In genomic region chr3:196219194-196219969, GRCh38 we compare ENCODE assay signal across 8 cellular contexts. TPM values are rescaled to one million over a fixed set of nuclear protein-coding genes. Genes with fewer than 3 reads are reported as not detected.
A peak's percentile ranks its signal among the peaks of the same experiment; 100 is the strongest.
DNase-seq lines count a peak whose midpoint lies in the region; TF ChIP-seq lines count a peak whose summit lies in the region.

No MANE protein-coding gene starts in this region.

- TF ChIP-seq CTCF in HL-60 (IDR thresholded peaks at IDR 0.05; ENCODE audit: insufficient read depth, low read length): no peak
- no peak for TF ChIP-seq CTCF in foreskin fibroblast (IDR thresholded peaks at IDR 0.05; ENCODE audit: low read depth, low read length)

- 18% methylated on average over 19 of the region's 19 CpGs for WGBS in urinary bladder

- H3K27ac ChIP-seq in HL-60 (replicated peaks) (peak overlapping the region; percentile 96), urinary bladder (ENCODE audit: low read depth) (no peak overlapping the region)

- H3K4me1 ChIP-seq in urinary bladder (ENCODE audit: insufficient read depth): no peaks in the 10 kb centered on the region

- no peaks in the 10 kb centered on the region for H3K27me3 ChIP-seq in HL-60 (ENCODE audit: insufficient read depth, poor library complexity, severe bottlenecking)

- H3K4me3 ChIP-seq in HL-60 (replicated peaks; ENCODE audit: insufficient read depth, low read length) (peak overlapping the region; percentile 26), foreskin fibroblast (ENCODE audit: low read depth in 1 of 2, low read length in 2 of 2) (peak overlapping the region; percentile 21 to 44), urinary bladder (ENCODE audit: low read depth, low read length) (peak overlapping the region; percentile 0)

- H3K36me3 ChIP-seq in urinary bladder (ENCODE audit: insufficient read depth): no peaks in the 10 kb centered on the region

- DNase-seq in NCI-H446 (lab: John Stamatoyannopoulos, UW) (peak; percentile 16 to 45), NCI-H446 treated with DMSO at 0.1 percent for 48 hours (lab: John Stamatoyannopoulos, UW) (no peak), HL-60 (ENCODE audit: low read depth in 1 of 2, low spot score in 1 of 2) (peak; percentile 94 to 97), RKO (ENCODE audit: low spot score) (peak; percentile 40), foreskin fibroblast (peak; percentile 83 to 87), pons (ENCODE audit: low spot score) (peak; percentile 68)
- peak; percentile 83 for DNase-seq in activated effector memory CD4-positive, alpha-beta T cell treated with anti-CD3 and anti-CD28 coated beads, Interleukin-2, amount 50 U/mL, for 16 hours

RNA-seq across cellular contexts. Expression of gene SLC51A, which starts 3.0 kb away (rescaled TPM):
- not detected for total RNA-seq in urinary bladder
- polyA plus RNA-seq in urinary bladder: 0.23 TPM

RNA-seq across cellular contexts. Expression of gene ZDHHC19, which starts 8.2 kb away (rescaled TPM):
- total RNA-seq in urinary bladder: not detected
- polyA plus RNA-seq in urinary bladder: not detected
